Comparison of ENCODE assay signal across 9 cellular contexts in genomic region chr16:31880322-31880979, GRCh38. TPM values are rescaled to one million over a fixed set of nuclear protein-coding genes. Genes with fewer than 3 reads are reported as not detected.
DNase-seq lines count a peak whose midpoint lies in the region; ATAC-seq and TF ChIP-seq lines count a peak whose summit lies in the region.
"Had no signal": no experiment of that assay in that cellular context is flagged by ENCODE, and none has a peak within 500 bp of the region (broad histone marks: within the 10 kb centered on the region; RNA-seq: fewer than 3 reads in every experiment).

No MANE protein-coding gene starts in this region.

- H3K9me3 Mint-ChIP-seq in activated CD8-positive, alpha-beta T cell treated with anti-CD3 and anti-CD28 coated beads for 36 hours = peaks cover 2% of the 10 kb centered on the region

- H3K4me3 Mint-ChIP-seq in activated CD8-positive, alpha-beta T cell treated with anti-CD3 and anti-CD28 coated beads for 36 hours = peak overlapping the region; percentile 97

- H3K4me3 ChIP-seq in skin epidermis = no peak overlapping the region

- H3K27ac ChIP-seq in foreskin keratinocyte = no peak overlapping the region
- H3K27ac ChIP-seq in skin epidermis = peak overlapping the region in 16 of 21 experiments; percentile 11 to 76 (median 28)
- H3K27ac ChIP-seq: VCaP had no signal

- intact Hi-C loops in activated CD8-positive, alpha-beta T cell treated with anti-CD3 and anti-CD28 coated beads for 36 hours (cut with micrococcal nuclease) = no loop called here

- peak overlapping the region; percentile 96 for H3K27ac Mint-ChIP-seq in activated CD8-positive, alpha-beta T cell treated with anti-CD3 and anti-CD28 coated beads for 36 hours

- H3K4me1 ChIP-seq in foreskin keratinocyte = peaks cover 30% of the 10 kb centered on the region

- peak; percentile 31 for DNase-seq in DMS 273 (lab: John Stamatoyannopoulos, UW; ENCODE audit: unreplicated experiment)
- DNase-seq in DMS 273 treated with DMSO at 0.1 percent for 48 hours (lab: John Stamatoyannopoulos, UW) = no peak
- DNase-seq in activated CD8-positive, alpha-beta T cell treated with anti-CD3 and anti-CD28 coated beads for 36 hours = peak; percentile 70
- peak; percentile 51 to 67 for DNase-seq in foreskin keratinocyte
- no peak for DNase-seq in DMS153 (lab: John Stamatoyannopoulos, UW)

- no peaks in the 10 kb centered on the region for H3K27me3 Mint-ChIP-seq in activated CD8-positive, alpha-beta T cell treated with anti-CD3 and anti-CD28 coated beads for 36 hours

- TF ChIP-seq CTCF in activated CD8-positive, alpha-beta T cell treated with anti-CD3 and anti-CD28 coated beads for 36 hours (IDR thresholded peaks at IDR 0.05) = no peak
- peak; percentile 24 for TF ChIP-seq CTCF in foreskin keratinocyte (conservative IDR thresholded peaks at IDR 0.05)

- POLR2A ChIA-PET in activated CD8-positive, alpha-beta T cell treated with anti-CD3 and anti-CD28 coated beads for 36 hours (lab: Charles Lee) = interaction anchor here (1.2 to 4.0 kb wide), 4 partner anchors 9 to 20 kb away, joined by 3 to 22 read pairs (median 4); no protein-coding TSS in a partner anchor

- peaks cover 94% of the 10 kb centered on the region for H3K36me3 Mint-ChIP-seq in activated CD8-positive, alpha-beta T cell treated with anti-CD3 and anti-CD28 coated beads for 36 hours (ENCODE audit: low read depth)

- ATAC-seq in HG03521 (IDR thresholded peaks at IDR 0.05; ENCODE audit: unreplicated experiment) (peak; percentile 51), foreskin keratinocyte (peak; percentile 45), GM21515 (IDR thresholded peaks at IDR 0.05; ENCODE audit: unreplicated experiment) (no peak)
- ATAC-seq in activated CD8-positive, alpha-beta T cell treated with anti-CD3 and anti-CD28 coated beads for 36 hours = peak; percentile 72

- peaks cover 87% of the 10 kb centered on the region for H3K4me1 Mint-ChIP-seq in activated CD8-positive, alpha-beta T cell treated with anti-CD3 and anti-CD28 coated beads for 36 hours (ENCODE audit: low read depth)

- CTCF ChIA-PET in activated CD8-positive, alpha-beta T cell treated with anti-CD3 and anti-CD28 coated beads for 36 hours (lab: Charles Lee) = interaction anchor here (0.8 kb wide), 1 partner anchor 420 kb away, joined by 4 read pairs; no protein-coding TSS in a partner anchor

- no peaks in the 10 kb centered on the region for H3K27me3 ChIP-seq in foreskin keratinocyte

RNA-seq across cellular contexts. Expression of gene ZNF267, which starts 6.8 kb away (rescaled TPM):
- 10 to 100 TPM; 67.7 to 70.2 TPM for total RNA-seq in activated CD8-positive, alpha-beta T cell treated with anti-CD3 and anti-CD28 coated beads for 36 hours
- 14.6 and 16.5 TPM in 2 replicates for total RNA-seq in foreskin keratinocyte
- polyA plus RNA-seq in foreskin keratinocyte = 3.1 and 4.1 TPM in 2 replicates

Comparison
In these comparisons a context has a peak if more than half of its experiments do, and no peak if none do; other contexts are left out.
1. DNase-seq: peak in DMS 273 (single experiment), activated CD8-positive, alpha-beta T cell treated with anti-CD3 and anti-CD28 coated beads for 36 hours (single experiment) and foreskin keratinocyte (2 of 2); none in DMS 273 treated with DMSO at 0.1 percent for 48 hours (single experiment) and DMS153 (single experiment).